ENCODE assay signal across 12 cellular contexts in the genomic region with DNA sequence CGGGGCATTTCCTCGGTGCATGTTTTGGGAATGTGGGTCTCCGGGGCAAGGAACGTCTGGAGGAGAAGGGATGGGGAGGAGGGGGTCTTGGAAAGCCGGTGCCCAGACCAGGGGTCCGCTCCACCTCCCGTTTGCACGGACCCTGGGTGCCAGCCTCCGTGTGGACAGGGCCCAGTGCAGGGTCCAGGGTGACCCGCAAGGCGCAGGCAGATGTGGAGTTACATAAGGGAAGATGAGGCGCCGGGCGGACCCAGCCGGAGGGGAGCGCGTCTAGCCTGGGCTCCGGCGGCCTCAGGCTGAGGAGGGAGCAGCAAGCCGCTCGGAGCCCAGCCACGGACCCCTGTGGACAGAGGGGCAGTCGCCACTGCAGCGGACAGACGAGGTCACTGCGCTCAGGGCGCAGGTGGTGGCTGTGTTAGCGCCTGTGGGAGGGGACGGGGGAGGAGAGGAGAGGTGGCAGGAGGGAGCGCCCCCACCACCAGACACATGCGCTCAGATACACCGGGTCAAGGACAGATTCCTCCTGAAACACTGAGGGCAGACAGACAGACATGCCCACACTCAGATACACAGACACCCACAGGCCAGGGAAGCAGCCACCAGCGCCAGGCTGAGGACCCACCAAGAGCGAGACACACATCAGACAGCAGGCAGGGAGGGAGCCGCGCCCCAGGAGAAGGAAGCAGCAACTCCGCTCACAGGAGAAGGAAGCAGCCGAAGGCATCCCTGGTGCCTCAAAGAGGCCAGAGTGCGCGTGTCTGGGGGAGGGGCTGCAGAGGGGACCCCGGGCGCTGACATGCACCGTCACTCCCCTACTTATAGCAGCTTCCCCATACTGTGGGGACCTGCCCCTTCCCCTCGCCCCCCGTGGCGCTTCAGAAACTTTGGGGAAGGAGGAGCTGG. TPM values are rescaled to one million over a fixed set of nuclear protein-coding genes. Genes with fewer than 3 reads are reported as not detected.
DNase-seq lines count a peak whose midpoint lies in the region; ATAC-seq and TF ChIP-seq lines count a peak whose summit lies in the region.
"Had no signal": no experiment of that assay in that cellular context is flagged by ENCODE, and none has a peak within 500 bp of the region (broad histone marks: within the 10 kb centered on the region; RNA-seq: fewer than 3 reads in every experiment).

No MANE protein-coding gene starts in this region.

- no TSS peak for BruUV-seq in OCI-LY7 (replicated peaks; lab: Mats Ljungman, UMichigan)

- POLR2A ChIA-PET in OCI-LY7 (lab: Charles Lee) = no interaction called here

- no peak for DNase-seq in left ventricle myocardium superior
- no peak for DNase-seq in left cardiac atrium
- no peak for DNase-seq in OCI-LY7 (ENCODE audit: low spot score)
- DNase-seq in hepatocyte (ENCODE audit: low spot score) = no peak
- DNase-seq in suprapubic skin (ENCODE audit: low spot score in 2 of 2) = no peak
- no peak for DNase-seq in NCI-H1694 treated with DMSO at 0.1 percent for 48 hours (lab: John Stamatoyannopoulos, UW)
- no peak for DNase-seq in SK-N-DZ (ENCODE audit: low spot score)
- DNase-seq: NCI-H524 treated with DMSO at 0.1 percent for 48 hours had no signal

- H3K4me1 ChIP-seq in OCI-LY7 (ENCODE audit: insufficient read depth, low read length, poor library complexity, severe bottlenecking) (peaks cover 16% of the 10 kb centered on the region), hepatocyte (ENCODE audit: insufficient read depth) (peaks cover 3% of the 10 kb centered on the region), suprapubic skin (peaks cover 25% of the 10 kb centered on the region)

- no peak overlapping the region for H2AFZ ChIP-seq in OCI-LY7 (ENCODE audit: low read length)
- no peak overlapping the region for H2AFZ ChIP-seq in hepatocyte

- no peak for TF ChIP-seq EP300 in suprapubic skin (IDR thresholded peaks at IDR 0.05)

- ATAC-seq in left ventricle myocardium superior (peak; percentile 21), left cardiac atrium (no peak), GM19023 (IDR thresholded peaks at IDR 0.05; ENCODE audit: unreplicated experiment) (no peak)

- TF ChIP-seq CTCF in OCI-LY7 (conservative IDR thresholded peaks at IDR 0.05; ENCODE audit: low read length) = no peak
- no peak for TF ChIP-seq CTCF in hepatocyte (IDR thresholded peaks at IDR 0.05; ENCODE audit: poor library complexity)
- no peak for TF ChIP-seq CTCF in suprapubic skin (IDR thresholded peaks at IDR 0.05)

- H3K79me2 ChIP-seq in OCI-LY7 (ENCODE audit: insufficient read depth, low read depth, low read length) (no peaks in the 10 kb centered on the region), hepatocyte (no peaks in the 10 kb centered on the region)

- H3K27ac ChIP-seq in OCI-LY7 (ENCODE audit: low read depth, low read length, poor library complexity, severe bottlenecking) = no peak overlapping the region
- no peak overlapping the region for H3K27ac ChIP-seq in hepatocyte
- H3K27ac ChIP-seq in suprapubic skin = no peak overlapping the region
- H3K27ac ChIP-seq: SK-N-MC had no signal

- H3K4me3 ChIP-seq in OCI-LY7 (ENCODE audit: low read depth, low read length, poor library complexity, severe bottlenecking) (no peak overlapping the region), hepatocyte (no peak overlapping the region), suprapubic skin (peak overlapping the region; percentile 44)
- H3K4me3 ChIP-seq: SK-N-MC had no signal

- no peak for TF ChIP-seq POLR2A in suprapubic skin (IDR thresholded peaks at IDR 0.05)

- H3K36me3 ChIP-seq in OCI-LY7 (ENCODE audit: insufficient read depth, low read length) (no peaks in the 10 kb centered on the region), hepatocyte (replicated peaks; ENCODE audit: insufficient read depth, low read depth) (no peaks in the 10 kb centered on the region), suprapubic skin (no peaks in the 10 kb centered on the region)

- H3K9me3 ChIP-seq in OCI-LY7 (ENCODE audit: low read length) = no peaks in the 10 kb centered on the region
- H3K9me3 ChIP-seq in hepatocyte (ENCODE audit: low read depth) = no peaks in the 10 kb centered on the region
- H3K9me3 ChIP-seq in suprapubic skin = no peaks in the 10 kb centered on the region

- CTCF ChIA-PET in OCI-LY7 (lab: Charles Lee; ENCODE audit: unreplicated experiment) = no interaction called here

- WGBS in hepatocyte (ENCODE audit: low lambda C conversion rate, missing lambda C conversion rate) = 6% methylated on average over 42 of the region's 46 CpGs
- WGBS in suprapubic skin = 6% methylated on average over 14 of the region's 46 CpGs

- intact Hi-C loops in left ventricle myocardium superior (cut with micrococcal nuclease) (no loop called here), left cardiac atrium (cut with DNase I) (no loop called here), OCI-LY7 (cut with micrococcal nuclease; ENCODE audit: unreplicated experiment) (no loop called here)

- H4K20me1 ChIP-seq in OCI-LY7 (ENCODE audit: insufficient read depth, low read length) = no peaks in the 10 kb centered on the region
- no peaks in the 10 kb centered on the region for H4K20me1 ChIP-seq in hepatocyte (ENCODE audit: insufficient read depth, poor library complexity, severe bottlenecking)

- H3K9me2 ChIP-seq in OCI-LY7 (ENCODE audit: insufficient read depth, low read length) (no peaks in the 10 kb centered on the region), hepatocyte (replicated peaks; ENCODE audit: insufficient read depth) (no peaks in the 10 kb centered on the region)

- peaks cover 76% of the 10 kb centered on the region for H3K27me3 ChIP-seq in hepatocyte
- H3K27me3 ChIP-seq in suprapubic skin = peaks cover 96% of the 10 kb centered on the region

- 0 out of 2 replicates have a peak overlapping the region, but pooled peaks have one; percentile 21 for H3K4me2 ChIP-seq in OCI-LY7 (ENCODE audit: low read length)
- H3K4me2 ChIP-seq in hepatocyte = peak overlapping the region; percentile 84

RNA-seq across cellular contexts. Expression of gene HRH3, which starts 0.8 kb away (rescaled TPM):
- not detected for total RNA-seq in left ventricle myocardium superior
- total RNA-seq in left cardiac atrium = not detected
- total RNA-seq in OCI-LY7 (2014; rRNA removed; shearing (Covaris generic)) = not detected in 2 replicates
- not detected in 2 replicates for total RNA-seq in OCI-LY7 (2022)
- not detected in 2 replicates for total RNA-seq in hepatocyte
- polyA plus RNA-seq in hepatocyte = not detected in 2 replicates
- not detected for total RNA-seq in suprapubic skin
- 25.7 and 26.4 TPM in 2 replicates for polyA plus RNA-seq in SK-N-DZ (2014; cell fraction: cytosol; rRNA removed)
- 47.8 and 48.8 TPM in 2 replicates for polyA plus RNA-seq in SK-N-DZ (2014; cell fraction: nucleus; rRNA removed)
- total RNA-seq: H4, omental fat pad had no signal

RNA-seq across cellular contexts. Expression of gene OSBPL2, which starts 17.4 kb away (rescaled TPM):
- total RNA-seq in left ventricle myocardium superior (60.0 TPM), left cardiac atrium (10 to 100 TPM; 40.1 to 41.2 TPM), OCI-LY7 (2022) (40.0 and 44.8 TPM in 2 replicates), hepatocyte (37.0 and 40.5 TPM in 2 replicates), suprapubic skin (100 to 1,000 TPM in 1 of 4 donors, 10 to 100 TPM in 3; 78.1 to 132 (median 84.0) TPM)
- total RNA-seq in OCI-LY7 (2014; rRNA removed; shearing (Covaris generic)) = 17.2 and 20.7 TPM in 2 replicates
- 39.6 and 45.9 TPM in 2 replicates for polyA plus RNA-seq in hepatocyte
- 28.1 and 29.7 TPM in 2 replicates for polyA plus RNA-seq in SK-N-DZ (2014; cell fraction: cytosol; rRNA removed)
- polyA plus RNA-seq in SK-N-DZ (2014; cell fraction: nucleus; rRNA removed) = 48.6 and 51.1 TPM in 2 replicates

RNA-seq across cellular contexts. Expression of gene MTG2, which starts 38.1 kb away (rescaled TPM):
- total RNA-seq in left ventricle myocardium superior = 27.3 TPM
- 10 to 100 TPM; 19.1 to 28.9 TPM for total RNA-seq in left cardiac atrium
- total RNA-seq in OCI-LY7 (2014; rRNA removed; shearing (Covaris generic)) = 20.3 and 24.1 TPM in 2 replicates
- total RNA-seq in OCI-LY7 (2022) = 37.5 and 38.6 TPM in 2 replicates
- 16.7 and 18.4 TPM in 2 replicates for total RNA-seq in hepatocyte
- 21.8 and 26.7 TPM in 2 replicates for polyA plus RNA-seq in hepatocyte
- 10 to 100 TPM; 19.1 to 43.0 (median 30.3) TPM for total RNA-seq in suprapubic skin
- 39.2 and 49.2 TPM in 2 replicates for polyA plus RNA-seq in SK-N-DZ (2014; cell fraction: cytosol; rRNA removed)
- 24.7 and 44.5 TPM in 2 replicates for polyA plus RNA-seq in SK-N-DZ (2014; cell fraction: nucleus; rRNA removed)
